Comparison of ENCODE assay signal across 15 cellular contexts in the genomic region with DNA sequence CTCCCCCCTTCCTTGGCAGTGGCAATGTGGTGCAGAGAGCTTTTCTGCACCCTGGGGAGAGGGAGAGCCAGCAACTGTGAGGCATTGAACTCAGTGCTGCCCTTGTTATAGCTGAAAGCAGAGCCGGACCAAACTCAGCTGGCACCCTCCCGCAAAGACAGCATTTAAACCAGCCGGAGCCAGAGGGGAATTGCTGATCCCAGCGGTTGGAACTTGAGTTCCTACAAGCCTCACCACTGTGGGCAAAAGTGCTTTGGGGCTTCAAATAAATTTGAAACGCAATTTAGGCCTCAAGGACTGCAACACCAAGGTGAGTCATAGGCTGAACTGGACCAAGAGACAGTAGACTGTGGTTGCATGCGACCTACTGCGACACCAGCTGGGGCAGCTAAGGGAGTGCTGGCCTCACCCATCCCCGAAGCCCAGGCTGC.
A peak's percentile ranks its signal among the peaks of the same experiment; 100 is the strongest.
DNase-seq lines count a peak whose midpoint lies in the region; ATAC-seq, FAIRE-seq and TF ChIP-seq lines count a peak whose summit lies in the region.
"Had no signal": no experiment of that assay in that cellular context is flagged by ENCODE, and none has a peak within 500 bp of the region (broad histone marks: within the 10 kb centered on the region; RNA-seq: fewer than 3 reads in every experiment).

No MANE protein-coding gene starts in this region.

- H3K36me3 ChIP-seq in H7 (replicated peaks; ENCODE audit: control insufficient read depth, insufficient read depth, low read length) = no peaks in the 10 kb centered on the region
- H3K36me3 ChIP-seq: gastroesophageal sphincter, right atrium auricular region had no signal

- no peak for ATAC-seq in natural killer cell treated with Interleukin-12 subunit alpha and Interleukin-12 subunit beta and Interleukin-15 and Interleukin-18, amount 100 ng/mL, for 72 hours
- ATAC-seq: CD8-positive, alpha-beta T cell; gastroesophageal sphincter had no signal

- no peak overlapping the region for H3K4me3 ChIP-seq in H7 (ENCODE audit: insufficient read depth, low read depth, low read length)
- H3K4me3 ChIP-seq: gastroesophageal sphincter, right atrium auricular region had no signal

- no peaks in the 10 kb centered on the region for H3K27me3 Mint-ChIP-seq in osteocyte (ENCODE audit: unreplicated experiment)
- peaks cover 3 to 11% of the 10 kb centered on the region in 2 donors for H3K27me3 Mint-ChIP-seq in natural killer cell treated with Interleukin-12 subunit alpha and Interleukin-12 subunit beta and Interleukin-15 and Interleukin-18, amount 100 ng/mL, for 72 hours

- no peaks in the 10 kb centered on the region for H3K36me3 Mint-ChIP-seq in osteocyte (ENCODE audit: unreplicated experiment)
- H3K36me3 Mint-ChIP-seq in natural killer cell treated with Interleukin-12 subunit alpha and Interleukin-12 subunit beta and Interleukin-15 and Interleukin-18, amount 100 ng/mL, for 72 hours = no peaks in the 10 kb centered on the region
- H3K36me3 Mint-ChIP-seq: CD8-positive, alpha-beta T cell had no signal

- H3K9me3 Mint-ChIP-seq in osteocyte (ENCODE audit: unreplicated experiment) = peaks cover 3% of the 10 kb centered on the region
- H3K9me3 Mint-ChIP-seq in natural killer cell treated with Interleukin-12 subunit alpha and Interleukin-12 subunit beta and Interleukin-15 and Interleukin-18, amount 100 ng/mL, for 72 hours = peaks cover 5% of the 10 kb centered on the region

- peaks cover 60% of the 10 kb centered on the region for H3K4me1 Mint-ChIP-seq in osteocyte (ENCODE audit: unreplicated experiment)
- peaks cover 0 to 9% of the 10 kb centered on the region in 2 donors for H3K4me1 Mint-ChIP-seq in natural killer cell treated with Interleukin-12 subunit alpha and Interleukin-12 subunit beta and Interleukin-15 and Interleukin-18, amount 100 ng/mL, for 72 hours (ENCODE audit: low read depth in 2 of 2)

- DNase-seq in H7 (peak; percentile 3), NCI-H2107 treated with DMSO at 0.1 percent for 48 hours (lab: John Stamatoyannopoulos, UW; ENCODE audit: unreplicated experiment) (peak; percentile 91), brain pericyte (ENCODE audit: low read depth, low spot score) (peak; percentile 39), osteocyte (ENCODE audit: extremely low spot score, unreplicated experiment) (peak; percentile 86), frontal cortex (ENCODE audit: low spot score in 2 of 2) (no peak)
- DNase-seq in natural killer cell treated with Interleukin-12 subunit alpha and Interleukin-12 subunit beta and Interleukin-15 and Interleukin-18, amount 100 ng/mL, for 72 hours (ENCODE audit: low spot score) = no peak
- DNase-seq in effector CD8-positive, alpha-beta T cell (lab: John Stamatoyannopoulos, UW) = no peak
- DNase-seq: activated naive CD4-positive, alpha-beta T cell treated with anti-CD3 and anti-CD28 coated beads, Interleukin-2, amount 50 U/mL, for 16 hours; kidney; substantia nigra had no signal

- FAIRE-seq in frontal cortex (lab: Jason Lieb, UNC) = no peak
- FAIRE-seq: colon, kidney, TTC549 had no signal

- H3K27me3 ChIP-seq in H7 (ENCODE audit: control insufficient read depth, insufficient read depth, low read length) = no peaks in the 10 kb centered on the region
- H3K27me3 ChIP-seq: gastroesophageal sphincter, right atrium auricular region had no signal

- no peak overlapping the region for H3K4me3 Mint-ChIP-seq in osteocyte (ENCODE audit: unreplicated experiment)
- no peak overlapping the region for H3K4me3 Mint-ChIP-seq in natural killer cell treated with Interleukin-12 subunit alpha and Interleukin-12 subunit beta and Interleukin-15 and Interleukin-18, amount 100 ng/mL, for 72 hours
- H3K4me3 Mint-ChIP-seq: CD8-positive, alpha-beta T cell had no signal

- H3K27ac Mint-ChIP-seq in osteocyte (ENCODE audit: unreplicated experiment) = peak overlapping the region; percentile 80
- no peak overlapping the region for H3K27ac Mint-ChIP-seq in natural killer cell treated with Interleukin-12 subunit alpha and Interleukin-12 subunit beta and Interleukin-15 and Interleukin-18, amount 100 ng/mL, for 72 hours
- H3K27ac Mint-ChIP-seq: CD8-positive, alpha-beta T cell had no signal

- TF ChIP-seq CTCF in osteocyte (IDR thresholded peaks at IDR 0.05) = peak; percentile 47

Comparison
In these comparisons a context has a peak if more than half of its experiments do, and no peak if none do; other contexts are left out.
1. DNase-seq: peak in H7 (single experiment), NCI-H2107 treated with DMSO at 0.1 percent for 48 hours (single experiment), brain pericyte (single experiment) and osteocyte (single experiment); none in natural killer cell treated with Interleukin-12 subunit alpha and Interleukin-12 subunit beta and Interleukin-15 and Interleukin-18, amount 100 ng/mL, for 72 hours (single experiment), effector CD8-positive, alpha-beta T cell (single experiment) and frontal cortex (0 of 2).